In the genomic region with DNA sequence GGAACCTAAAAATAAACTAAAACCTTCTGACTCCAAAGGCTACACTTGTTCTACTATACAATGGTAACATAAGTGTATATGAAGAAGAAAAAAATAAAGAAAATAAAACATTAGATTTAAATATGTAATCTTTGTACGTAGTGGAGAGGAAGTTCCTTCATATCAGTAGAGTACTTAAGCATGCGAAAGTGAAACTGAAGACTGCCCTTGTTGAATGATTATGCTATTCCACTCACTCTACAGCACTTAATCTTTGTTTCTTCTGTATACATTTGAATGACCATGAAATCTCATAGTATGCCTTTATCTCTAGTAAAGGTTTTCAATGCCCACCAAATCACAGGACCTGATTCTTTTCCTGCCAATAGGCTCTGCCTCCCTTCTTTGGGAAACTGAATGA, we compare ENCODE assay signal across 13 cellular contexts.
DNase-seq lines count a peak whose midpoint lies in the region; ATAC-seq, FAIRE-seq and TF ChIP-seq lines count a peak whose summit lies in the region.
"Had no signal": no experiment of that assay in that cellular context is flagged by ENCODE, and none has a peak within 500 bp of the region (broad histone marks: within the 10 kb centered on the region; RNA-seq: fewer than 3 reads in every experiment).

No MANE protein-coding gene starts in this region.

- no peak overlapping the region for H3K4me3 ChIP-seq in left lung

- TF ChIP-seq CTCF in left lung (IDR thresholded peaks at IDR 0.05) (no peak), endothelial cell (IDR thresholded peaks at IDR 0.05; ENCODE audit: unreplicated experiment) (no peak)

- H3K9me3 Mint-ChIP-seq in endothelial cell (ENCODE audit: unreplicated experiment): no peaks in the 10 kb centered on the region
- no peaks in the 10 kb centered on the region for H3K9me3 Mint-ChIP-seq in activated CD4-positive, alpha-beta memory T cell treated with anti-CD3 and anti-CD28 coated beads for 36 hours

- intact Hi-C loops in left lung (cut with DNase I): no loop called here
- intact Hi-C loops in activated CD4-positive, alpha-beta memory T cell treated with anti-CD3 and anti-CD28 coated beads for 36 hours (cut with micrococcal nuclease): no loop called here

- TF ChIP-seq POLR2A in GM12892 (IDR thresholded peaks at IDR 0.05; ENCODE audit: low read depth, low read length): no peak

- CTCF ChIA-PET in activated CD4-positive, alpha-beta memory T cell treated with anti-CD3 and anti-CD28 coated beads for 36 hours (lab: Charles Lee): no interaction called here

- no peaks in the 10 kb centered on the region for H3K9me3 ChIP-seq in left lung

- H3K36me3 Mint-ChIP-seq in endothelial cell (ENCODE audit: low read depth, unreplicated experiment): no peaks in the 10 kb centered on the region
- no peaks in the 10 kb centered on the region for H3K36me3 Mint-ChIP-seq in activated CD4-positive, alpha-beta memory T cell treated with anti-CD3 and anti-CD28 coated beads for 36 hours

- no peak for FAIRE-seq in GM12892 (lab: Jason Lieb, UNC)

- no peaks in the 10 kb centered on the region for H3K27me3 Mint-ChIP-seq in endothelial cell (ENCODE audit: unreplicated experiment)
- H3K27me3 Mint-ChIP-seq in activated CD4-positive, alpha-beta memory T cell treated with anti-CD3 and anti-CD28 coated beads for 36 hours: no peaks in the 10 kb centered on the region
- H3K27me3 Mint-ChIP-seq: activated T-cell treated with anti-CD3 and anti-CD28 coated beads, Interleukin-2, amount 50 U/mL, for 24 hours; central memory CD8-positive, alpha-beta T cell had no signal

- no peaks in the 10 kb centered on the region for H3K4me1 ChIP-seq in left lung

- no peak overlapping the region for H3K27ac Mint-ChIP-seq in endothelial cell (ENCODE audit: unreplicated experiment)
- no peak overlapping the region for H3K27ac Mint-ChIP-seq in activated CD4-positive, alpha-beta memory T cell treated with anti-CD3 and anti-CD28 coated beads for 36 hours
- H3K27ac Mint-ChIP-seq: activated T-cell treated with anti-CD3 and anti-CD28 coated beads, Interleukin-2, amount 50 U/mL, for 24 hours had no signal

- POLR2A ChIA-PET in activated CD4-positive, alpha-beta memory T cell treated with anti-CD3 and anti-CD28 coated beads for 36 hours (lab: Charles Lee): no interaction called here

- H3K27ac ChIP-seq in left lung: no peak overlapping the region

- no peaks in the 10 kb centered on the region for H3K36me3 ChIP-seq in left lung

- ATAC-seq in GM18868 (IDR thresholded peaks at IDR 0.05; ENCODE audit: unreplicated experiment) (peak; percentile 85), GM21825 (IDR thresholded peaks at IDR 0.05; ENCODE audit: unreplicated experiment) (peak; percentile 81), HG03521 (IDR thresholded peaks at IDR 0.05; ENCODE audit: unreplicated experiment) (peak; percentile 58), left lung (peak; percentile 68)
- ATAC-seq: SK-N-SH treated with all-trans-retinoic acid at 6 μM for 48 hours had no signal

- no peak overlapping the region for H3K4me3 Mint-ChIP-seq in endothelial cell (ENCODE audit: unreplicated experiment)
- no peak overlapping the region for H3K4me3 Mint-ChIP-seq in activated CD4-positive, alpha-beta memory T cell treated with anti-CD3 and anti-CD28 coated beads for 36 hours
- H3K4me3 Mint-ChIP-seq: activated T-cell treated with anti-CD3 and anti-CD28 coated beads, Interleukin-2, amount 50 U/mL, for 24 hours; central memory CD8-positive, alpha-beta T cell had no signal

- H3K4me1 Mint-ChIP-seq in endothelial cell (ENCODE audit: unreplicated experiment): peaks cover 19% of the 10 kb centered on the region
- no peaks in the 10 kb centered on the region for H3K4me1 Mint-ChIP-seq in activated CD4-positive, alpha-beta memory T cell treated with anti-CD3 and anti-CD28 coated beads for 36 hours (ENCODE audit: low read depth)
- H3K4me1 Mint-ChIP-seq: central memory CD8-positive, alpha-beta T cell had no signal

- DNase-seq in left lung: no peak
- no peak for DNase-seq in endothelial cell (ENCODE audit: low spot score)
- no peak for DNase-seq in activated CD4-positive, alpha-beta memory T cell treated with anti-CD3 and anti-CD28 coated beads for 36 hours
- no peak for DNase-seq in GM12892 (ENCODE audit: insufficient read length)
- DNase-seq: activated T-cell treated with anti-CD3 and anti-CD28 coated beads, Interleukin-2, amount 50 U/mL, for 24 hours; head of caudate nucleus; NCI-H2081 treated with DMSO at 0.1 percent for 48 hours; stimulated activated CD4-positive, alpha-beta T cell treated with anti-CD3 and anti-CD28 coated beads, Interleukin-12 subunit alpha, Interleukin-12 subunit beta, amount 100 ng/mL, for 4 hours had no signal

- H3K27me3 ChIP-seq in left lung: no peaks in the 10 kb centered on the region
